In genomic region chr9:71812385-71812784, GRCh38 we compare ENCODE assay signal across 12 cellular contexts. TPM values are rescaled to one million over a fixed set of nuclear protein-coding genes. Genes with fewer than 3 reads are reported as not detected.
A peak's percentile ranks its signal among the peaks of the same experiment; 100 is the strongest.
DNase-seq lines count a peak whose midpoint lies in the region; ATAC-seq and TF ChIP-seq lines count a peak whose summit lies in the region.
"Had no signal": no experiment of that assay in that cellular context is flagged by ENCODE, and none has a peak within 500 bp of the region (broad histone marks: within the 10 kb centered on the region; RNA-seq: fewer than 3 reads in every experiment).

No MANE protein-coding gene starts in this region.

- H3K27me3 Mint-ChIP-seq in nephron (ENCODE audit: low read depth) = no peaks in the 10 kb centered on the region
- no peaks in the 10 kb centered on the region for H3K27me3 Mint-ChIP-seq in activated T-cell treated with anti-CD3 and anti-CD28 coated beads, Interleukin-2, amount 50 U/mL, for 72 hours (ENCODE audit: low read depth)
- H3K27me3 Mint-ChIP-seq: stimulated activated naive CD8-positive, alpha-beta T cell treated with anti-CD3 and anti-CD28 coated beads, Interleukin-15, Interleukin-2, amounts not matched to agents 100 ng/mL and 50 ng/mL, for 24 hours had no signal

- H3K4me2 ChIP-seq in fibroblast of lung (ENCODE audit: extremely low read depth, insufficient read depth, low read length) = no peak overlapping the region
- H3K4me2 ChIP-seq: SK-N-SH had no signal

- no peaks in the 10 kb centered on the region for H3K36me3 Mint-ChIP-seq in nephron (ENCODE audit: low read depth)
- H3K36me3 Mint-ChIP-seq in activated T-cell treated with anti-CD3 and anti-CD28 coated beads, Interleukin-2, amount 50 U/mL, for 72 hours (ENCODE audit: insufficient read depth in 2 of 2) = no peaks in the 10 kb centered on the region
- H3K36me3 Mint-ChIP-seq: mesothelial cell of epicardium had no signal

- H3K9ac ChIP-seq in fibroblast of lung (ENCODE audit: insufficient read depth, low read length) = no peak overlapping the region
- H3K9ac ChIP-seq: SK-N-SH had no signal

- H3K4me3 Mint-ChIP-seq in nephron = no peak overlapping the region
- H3K4me3 Mint-ChIP-seq in activated T-cell treated with anti-CD3 and anti-CD28 coated beads, Interleukin-2, amount 50 U/mL, for 72 hours = no peak overlapping the region
- H3K4me3 Mint-ChIP-seq: mesothelial cell of epicardium; stimulated activated naive CD8-positive, alpha-beta T cell treated with anti-CD3 and anti-CD28 coated beads, Interleukin-15, Interleukin-2, amounts not matched to agents 100 ng/mL and 50 ng/mL, for 24 hours had no signal

- no peaks in the 10 kb centered on the region for H3K79me2 ChIP-seq in fibroblast of lung (ENCODE audit: control insufficient read depth, insufficient read depth, low read length)

- no peak for ATAC-seq in activated T-cell treated with anti-CD3 and anti-CD28 coated beads, Interleukin-2, amount 50 U/mL, for 72 hours (replicated peaks in 1 of 2)

- peak; percentile 89 for DNase-seq in Ammon's horn (ENCODE audit: low spot score)
- peak; percentile 70 to 88 for DNase-seq in NCI-H446 (lab: John Stamatoyannopoulos, UW)
- peak; percentile 24 to 51 for DNase-seq in fibroblast of lung (ENCODE audit: low read depth in 2 of 2)
- DNase-seq in SW480 (ENCODE audit: low spot score) = no peak
- DNase-seq in activated T-cell treated with anti-CD3 and anti-CD28 coated beads, Interleukin-2, amount 50 U/mL, for 48 hours = no peak
- DNase-seq in activated T-cell treated with anti-CD3 and anti-CD28 coated beads, Interleukin-2, amount 50 U/mL, for 72 hours = no peak
- no peak for DNase-seq in NCI-H2081 (lab: John Stamatoyannopoulos, UW)
- DNase-seq: Caco-2, SK-N-SH had no signal

- no peaks in the 10 kb centered on the region for H3K36me3 ChIP-seq in fibroblast of lung (ENCODE audit: control insufficient read depth, insufficient read depth, low read length)

- no peaks in the 10 kb centered on the region for H3K9me3 Mint-ChIP-seq in nephron
- H3K9me3 Mint-ChIP-seq in activated T-cell treated with anti-CD3 and anti-CD28 coated beads, Interleukin-2, amount 50 U/mL, for 72 hours = no peaks in the 10 kb centered on the region
- H3K9me3 Mint-ChIP-seq: mesothelial cell of epicardium; stimulated activated naive CD8-positive, alpha-beta T cell treated with anti-CD3 and anti-CD28 coated beads, Interleukin-15, Interleukin-2, amounts not matched to agents 100 ng/mL and 50 ng/mL, for 24 hours had no signal

- no peak overlapping the region for H2AFZ ChIP-seq in fibroblast of lung (ENCODE audit: low read length)

- H3K27ac ChIP-seq in fibroblast of lung (ENCODE audit: insufficient read depth, low read length) = no peak overlapping the region

- peaks cover 34% of the 10 kb centered on the region for H3K4me1 Mint-ChIP-seq in nephron
- peaks cover 7% of the 10 kb centered on the region for H3K4me1 Mint-ChIP-seq in activated T-cell treated with anti-CD3 and anti-CD28 coated beads, Interleukin-2, amount 50 U/mL, for 72 hours (ENCODE audit: low read depth)
- H3K4me1 Mint-ChIP-seq: mesothelial cell of epicardium had no signal

- no peaks in the 10 kb centered on the region for H3K4me1 ChIP-seq in fibroblast of lung (ENCODE audit: control insufficient read depth, extremely low read depth, insufficient read depth, low read length)
- H3K4me1 ChIP-seq: Caco-2 had no signal

- peak overlapping the region in 2 of 3 experiments; percentile 43 to 66 for H3K27ac Mint-ChIP-seq in nephron
- no peak overlapping the region for H3K27ac Mint-ChIP-seq in activated T-cell treated with anti-CD3 and anti-CD28 coated beads, Interleukin-2, amount 50 U/mL, for 72 hours
- H3K27ac Mint-ChIP-seq: mesothelial cell of epicardium; stimulated activated naive CD8-positive, alpha-beta T cell treated with anti-CD3 and anti-CD28 coated beads, Interleukin-15, Interleukin-2, amounts not matched to agents 100 ng/mL and 50 ng/mL, for 24 hours had no signal

- H3K27me3 ChIP-seq in fibroblast of lung (ENCODE audit: control insufficient read depth, insufficient read depth, low read length) = no peaks in the 10 kb centered on the region

- no peaks in the 10 kb centered on the region for H3K9me3 ChIP-seq in fibroblast of lung (ENCODE audit: control insufficient read depth, insufficient read depth, low read depth, low read length)
- H3K9me3 ChIP-seq: Caco-2, SK-N-SH had no signal

- H4K20me1 ChIP-seq in fibroblast of lung (ENCODE audit: control insufficient read depth, extremely low read depth, insufficient read depth, low read length) = no peaks in the 10 kb centered on the region

- no peak overlapping the region for H3K4me3 ChIP-seq in fibroblast of lung (replicated peaks in 1 of 4; ENCODE audit: control extremely low read depth in 1 of 4, insufficient read depth in 1 of 4, low read depth in 3 of 4, low read length in 4 of 4)

- peak; percentile 23 to 41 for TF ChIP-seq CTCF in fibroblast of lung (conservative IDR thresholded peaks at IDR 0.05 in 1 of 2, IDR thresholded peaks at IDR 0.05 in 1 of 2; ENCODE audit: low read depth in 1 of 2, low read length in 2 of 2)
- no peak for TF ChIP-seq CTCF in nephron (IDR thresholded peaks at IDR 0.05; ENCODE audit: unreplicated experiment in 3 of 3)

RNA-seq across cellular contexts. Expression of gene CEMIP2, which starts 44.1 kb away (rescaled TPM):
- 45.6 and 46.2 TPM in 2 replicates for total RNA-seq in fibroblast of lung
- 35.1 and 38.7 TPM in 2 replicates for polyA plus RNA-seq in fibroblast of lung
- 21.4 and 21.8 TPM in 2 replicates for polyA plus RNA-seq in fibroblast of lung (2012)
- polyA minus RNA-seq in fibroblast of lung (ENCODE audit: low replicate concordance) = 79.5 and 129 TPM in 2 replicates
- 10 to 100 TPM; 46.7 to 62.2 TPM for total RNA-seq in activated T-cell treated with anti-CD3 and anti-CD28 coated beads, Interleukin-2, amount 50 U/mL, for 72 hours

Comparison
In these comparisons a context has a peak if more than half of its experiments do, and no peak if none do; other contexts are left out.
1. DNase-seq: peak in Ammon's horn (single experiment), NCI-H446 (2 of 2) and fibroblast of lung (2 of 2); none in SW480 (single experiment), activated T-cell treated with anti-CD3 and anti-CD28 coated beads, Interleukin-2, amount 50 U/mL, for 48 hours (0 of 2), activated T-cell treated with anti-CD3 and anti-CD28 coated beads, Interleukin-2, amount 50 U/mL, for 72 hours (0 of 2) and NCI-H2081 (0 of 2).
2. CTCF ChIP-seq: peak in fibroblast of lung (2 of 2); none in nephron (0 of 3).